8 cellular contexts compared by ENCODE assay signal in the genomic region with DNA sequence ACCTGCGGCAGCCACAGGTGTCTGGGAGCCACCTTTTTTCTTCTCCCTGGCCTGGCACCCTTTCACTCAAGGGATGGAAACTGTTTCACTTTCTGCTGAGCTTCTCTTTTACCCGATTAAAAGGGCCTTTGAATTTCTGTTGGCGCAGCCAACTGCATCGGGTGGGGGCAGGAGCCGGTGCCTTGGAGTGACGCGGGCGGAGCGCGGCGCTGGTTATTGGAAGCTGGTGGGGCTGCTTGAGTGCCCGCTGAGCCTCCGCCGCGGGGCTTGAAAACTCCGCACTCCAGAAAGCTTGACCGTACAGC. TPM values are rescaled to one million over a fixed set of nuclear protein-coding genes. Genes with fewer than 3 reads are reported as not detected.
DNase-seq lines count a peak whose midpoint lies in the region; ATAC-seq and TF ChIP-seq lines count a peak whose summit lies in the region.

No MANE protein-coding gene starts in this region.

- no peak for TF ChIP-seq CTCF in CD4-positive, alpha-beta T cell (IDR thresholded peaks at IDR 0.05)
- TF ChIP-seq CTCF in RWPE1 (conservative IDR thresholded peaks at IDR 0.05; ENCODE audit: low read depth) = no peak
- TF ChIP-seq CTCF in heart right ventricle (IDR thresholded peaks at IDR 0.05) = no peak
- TF ChIP-seq CTCF in ovary (IDR thresholded peaks at IDR 0.05) = no peak

- H3K4me3 ChIP-seq in heart right ventricle (peak overlapping the region; percentile 65 to 91 (median 86)), ovary (peak overlapping the region; percentile 70)

- WGBS in heart right ventricle, 2 donors = 0 to 1% methylated on average over 17 of the region's 17 CpGs
- 0 to 2% (median 0%) methylated on average over 14 to 17 of the region's 17 CpGs for WGBS in ovary, 3 donors

- peak; percentile 77 for ATAC-seq in CD4-positive, alpha-beta T cell (ENCODE audit: poor library complexity)
- ATAC-seq in GM19438 (IDR thresholded peaks at IDR 0.05; ENCODE audit: low read depth, unreplicated experiment) = peak; percentile 33
- ATAC-seq in HG03521 (IDR thresholded peaks at IDR 0.05; ENCODE audit: unreplicated experiment) = peak; percentile 50
- ATAC-seq in heart right ventricle = peak; percentile 80 to 89 (median 87)

- peak overlapping the region; percentile 74 for H3K27ac Mint-ChIP-seq in CD4-positive, alpha-beta T cell

- no peak overlapping the region for H3K27ac ChIP-seq in CD4-positive, alpha-beta T cell (ENCODE audit: low read depth, low read length)
- H3K27ac ChIP-seq in RWPE1 = peak overlapping the region; percentile 95
- peak overlapping the region; percentile 55 to 96 (median 90) for H3K27ac ChIP-seq in heart right ventricle
- H3K27ac ChIP-seq in ovary = peak overlapping the region; percentile 64 to 71

- H3K36me3 Mint-ChIP-seq in CD4-positive, alpha-beta T cell (ENCODE audit: low read depth) = peaks cover 6% of the 10 kb centered on the region

- no peaks in the 10 kb centered on the region for H3K9me3 ChIP-seq in CD4-positive, alpha-beta T cell (ENCODE audit: control insufficient read depth, low read length)
- H3K9me3 ChIP-seq in heart right ventricle (no peaks in the 10 kb centered on the region), ovary (no peaks in the 10 kb centered on the region)

- intact Hi-C loops in CD4-positive, alpha-beta T cell (cut with DNase I, micrococcal nuclease) = no loop called here
- intact Hi-C loops in heart right ventricle (cut with DNase I) = loop anchor here in 7 of 10 donors (5.0 kb wide), 5 partner anchors 35 to 70 kb away; partner anchors contain the start of gene TJP2 (in 2 of the 7)
- intact Hi-C loops in ovary (cut with DNase I) = loop anchor here in 1 of 4 donors (10.0 kb wide), 1 partner anchor 73 kb away; no protein-coding TSS in a partner anchor

- H3K4me1 ChIP-seq in heart right ventricle (peaks cover 4 to 20% (median 14%) of the 10 kb centered on the region in 9 donors), ovary (ENCODE audit: insufficient read depth) (peaks cover 2% of the 10 kb centered on the region)

- TF ChIP-seq POLR2A in ovary (IDR thresholded peaks at IDR 0.05) = no peak

- H3K36me3 ChIP-seq in heart right ventricle = no peaks in the 10 kb centered on the region
- no peaks in the 10 kb centered on the region for H3K36me3 ChIP-seq in ovary

- no peaks in the 10 kb centered on the region for H3K27me3 ChIP-seq in CD4-positive, alpha-beta T cell (ENCODE audit: control insufficient read depth, insufficient read depth, low read length)
- H3K27me3 ChIP-seq in heart right ventricle (no peaks in the 10 kb centered on the region), ovary (no peaks in the 10 kb centered on the region)

- peak in 8 of 10 experiments; percentile 13 to 53 (median 34) for DNase-seq in CD4-positive, alpha-beta T cell
- DNase-seq in RWPE1 (ENCODE audit: low spot score) = peak; percentile 59
- DNase-seq in amniotic epithelial cell (ENCODE audit: low read depth) = peak; percentile 29
- peak; percentile 73 to 75 for DNase-seq in heart right ventricle
- DNase-seq in ovary = peak; percentile 65 to 78 (median 69)
- no peak for DNase-seq in H4 (ENCODE audit: low spot score)

- CTCF ChIA-PET in CD4-positive, alpha-beta T cell (lab: Charles Lee) = interaction anchor here (2.0 kb wide), 1 partner anchor 71 kb away, joined by 4 read pairs; no protein-coding TSS in a partner anchor
- CTCF ChIA-PET in RWPE1 (lab: Yijun Ruan, JAX) = interaction anchor here (0.7 to 1.4 kb wide), 6 partner anchors 53 to 80 kb away, joined by 3 to 10 read pairs (median 4); no protein-coding TSS in a partner anchor

- no peaks in the 10 kb centered on the region for H3K27me3 Mint-ChIP-seq in CD4-positive, alpha-beta T cell

- TF ChIP-seq EP300 in ovary (IDR thresholded peaks at IDR 0.05) = no peak

- H3K4me1 Mint-ChIP-seq in CD4-positive, alpha-beta T cell (ENCODE audit: low read depth) = peaks cover 13% of the 10 kb centered on the region

- peak overlapping the region; percentile 97 for H3K4me3 Mint-ChIP-seq in CD4-positive, alpha-beta T cell

- POLR2A ChIA-PET in CD4-positive, alpha-beta T cell (lab: Charles Lee) = interaction anchor here (0.7 to 1.9 kb wide), 9 partner anchors 10 to 342 kb away, joined by 3 to 6 read pairs (median 3); a partner anchor contains a TSS
- POLR2A ChIA-PET in RWPE1 (lab: Yijun Ruan, JAX; ENCODE audit: low non-redundant PET) = interaction anchor here (0.7 kb wide), 1 partner anchor 57 kb away, joined by 3 read pairs; no protein-coding TSS in a partner anchor

- no peaks in the 10 kb centered on the region for H3K9me3 Mint-ChIP-seq in CD4-positive, alpha-beta T cell

RNA-seq across cellular contexts. Expression of gene TJP2, which starts 52.0 kb away (rescaled TPM):
- 1 to 10 TPM; 6.3 to 8.0 TPM for total RNA-seq in CD4-positive, alpha-beta T cell
- 100 to 1,000 TPM in 3 of 10 donors, 10 to 100 TPM in 7; 67.8 to 117 (median 87.4) TPM for total RNA-seq in heart right ventricle
- polyA plus RNA-seq in heart right ventricle = 10 to 100 TPM; 24.2 to 36.1 TPM
- total RNA-seq in ovary = 100 to 1,000 TPM in 3 of 7 donors, 10 to 100 TPM in 4; 40.5 to 143 (median 71.7) TPM
- 10 to 100 TPM; 47.7 to 51.3 TPM for polyA plus RNA-seq in ovary
- total RNA-seq in H4 (2014; rRNA removed; shearing (Covaris generic)) = 8.2 and 10.7 TPM in 2 replicates

Comparison
In these comparisons a context has a peak if more than half of its experiments do, and no peak if none do; other contexts are left out.
1. ATAC-seq: peak in every context shown above with its lines; median percentile 87 in heart right ventricle; 77 in CD4-positive, alpha-beta T cell; 50 in HG03521; 33 in GM19438.
2. intact Hi-C loops: an anchor here in heart right ventricle (5.0 kb wide); none called in CD4-positive, alpha-beta T cell.